25 cellular contexts compared by ENCODE assay signal in genomic region chr9:21685502-21685901, GRCh38.
DNase-seq lines count a peak whose midpoint lies in the region; ATAC-seq, FAIRE-seq and TF ChIP-seq lines count a peak whose summit lies in the region.
"Had no signal": no experiment of that assay in that cellular context is flagged by ENCODE, and none has a peak within 500 bp of the region (broad histone marks: within the 10 kb centered on the region; RNA-seq: fewer than 3 reads in every experiment).

No MANE protein-coding gene starts in this region.

- peaks cover 13% of the 10 kb centered on the region for H3K79me2 ChIP-seq in keratinocyte (ENCODE audit: control insufficient read depth, insufficient read depth, low read length)

- no peaks in the 10 kb centered on the region for H3K9me3 Mint-ChIP-seq in Calu3 (ENCODE audit: low read depth, unreplicated experiment)
- no peaks in the 10 kb centered on the region for H3K9me3 Mint-ChIP-seq in activated naive CD8-positive, alpha-beta T cell (ENCODE audit: low read depth)
- H3K9me3 Mint-ChIP-seq in naive thymus-derived CD4-positive, alpha-beta T cell = no peaks in the 10 kb centered on the region
- H3K9me3 Mint-ChIP-seq: activated CD4-positive, alpha-beta memory T cell treated with anti-CD3 and anti-CD28 coated beads for 36 hours; activated naive CD4-positive, alpha-beta T cell treated with anti-CD3 and anti-CD28 coated beads, Interleukin-2, amount 10 ng/mL, durations not matched to agents 7 days and 5 days; T-cell had no signal

- dilution Hi-C loops in keratinocyte (cut with MboI; ENCODE audit: extremely low pct_ligation_motif_present, low sequenced_read_pairs) = no loop called here

- no peak for FAIRE-seq in keratinocyte (lab: Jason Lieb, UNC)
- FAIRE-seq: frontal cortex had no signal

- H3K9me3 ChIP-seq in HEK293 (ENCODE audit: control insufficient read depth, insufficient read depth, low read depth, low read length) = no peaks in the 10 kb centered on the region
- no peaks in the 10 kb centered on the region for H3K9me3 ChIP-seq in keratinocyte (ENCODE audit: control insufficient read depth, low read depth, low read length)
- H3K9me3 ChIP-seq in naive thymus-derived CD4-positive, alpha-beta T cell (ENCODE audit: control insufficient read depth in 2 of 3, low read length in 3 of 3) = no peaks in the 10 kb centered on the region
- H3K9me3 ChIP-seq: mucosa of descending colon, sigmoid colon, upper lobe of left lung had no signal

- H3K9me1 ChIP-seq in keratinocyte (ENCODE audit: control insufficient read depth, extremely low read depth, insufficient read depth, low read length) = no peaks in the 10 kb centered on the region

- CTCF ChIA-PET in Calu3 (lab: Charles Lee) (interaction anchor here (1.4 kb wide), 1 partner anchor 103 kb away, joined by 3 read pairs; no protein-coding TSS in a partner anchor), HEK293 (lab: Yijun Ruan, JAX) (interaction anchor here (0.9 kb wide), 1 partner anchor 24 kb away, joined by 3 read pairs; no protein-coding TSS in a partner anchor)
- CTCF ChIA-PET in naive thymus-derived CD4-positive, alpha-beta T cell (lab: Charles Lee) = no interaction called here

- TF ChIP-seq CTCF in Calu3 (IDR thresholded peaks at IDR 0.05; ENCODE audit: unreplicated experiment) (no peak), HEK293 (tag by site-specific recombination; IDR thresholded peaks at IDR 0.05) (no peak), keratinocyte (optimal IDR thresholded peaks at IDR 0.05 in 1 of 3, IDR thresholded peaks at IDR 0.05 in 1 of 3, conservative IDR thresholded peaks at IDR 0.05 in 1 of 3; ENCODE audit: extremely low read depth in 1 of 3, insufficient read depth in 2 of 3, low read length in 3 of 3) (no peak)

- H3K36me3 ChIP-seq in HEK293 (ENCODE audit: control insufficient read depth in 2 of 2, insufficient read depth in 1 of 2, low read length in 2 of 2) (no peaks in the 10 kb centered on the region), keratinocyte (ENCODE audit: control insufficient read depth in 2 of 2, extremely low read depth in 1 of 2, insufficient read depth in 2 of 2, low read length in 2 of 2) (no peaks in the 10 kb centered on the region)
- H3K36me3 ChIP-seq in naive thymus-derived CD4-positive, alpha-beta T cell (ENCODE audit: control insufficient read depth in 2 of 3, insufficient read depth in 3 of 3, low read length in 3 of 3) = no peaks in the 10 kb centered on the region
- H3K36me3 ChIP-seq: sigmoid colon, upper lobe of left lung had no signal

- H3K4me1 Mint-ChIP-seq in Calu3 (ENCODE audit: low read depth, unreplicated experiment) = peaks cover 49% of the 10 kb centered on the region
- H3K4me1 Mint-ChIP-seq in activated naive CD8-positive, alpha-beta T cell (ENCODE audit: low read depth) = peaks cover 83% of the 10 kb centered on the region
- H3K4me1 Mint-ChIP-seq in naive thymus-derived CD4-positive, alpha-beta T cell = peaks cover 0 to 14% (median 10%) of the 10 kb centered on the region in 7 donors

- DNase-seq in Calu3 = no peak
- DNase-seq in keratinocyte (ENCODE audit: low read depth, low spot score) = no peak
- DNase-seq in anterior cingulate cortex (lab: John Stamatoyannopoulos, UW) = no peak
- no peak for DNase-seq in SKM-1 (lab: John Stamatoyannopoulos, UW; ENCODE audit: unreplicated experiment)
- no peak for DNase-seq in naive thymus-derived CD4-positive, alpha-beta T cell
- DNase-seq: activated naive CD4-positive, alpha-beta T cell treated with anti-CD3 and anti-CD28 coated beads, Interleukin-2, amount 10 ng/mL, durations not matched to agents 7 days and 5 days; cerebellar nuclear complex; DMS 273 treated with DMSO at 0.1 percent for 48 hours; GOT3; hippocampal formation; KG1; left ventricle myocardium superior; mucosa of descending colon; NCI-H1436; posterior cingulate gyrus; SHP77 treated with DMSO at 0.1 percent for 48 hours; sigmoid colon; T-cell had no signal

- no peaks in the 10 kb centered on the region for H3K27me3 ChIP-seq in keratinocyte (ENCODE audit: control insufficient read depth, extremely low read depth, insufficient read depth, low read length)
- no peaks in the 10 kb centered on the region for H3K27me3 ChIP-seq in naive thymus-derived CD4-positive, alpha-beta T cell (ENCODE audit: control insufficient read depth in 2 of 2, insufficient read depth in 2 of 2, low read length in 2 of 2)
- H3K27me3 ChIP-seq: sigmoid colon, upper lobe of left lung had no signal

- H3K4me3 Mint-ChIP-seq in Calu3 (ENCODE audit: low read depth, unreplicated experiment) = no peak overlapping the region
- peak overlapping the region; percentile 70 for H3K4me3 Mint-ChIP-seq in activated naive CD8-positive, alpha-beta T cell
- no peak overlapping the region for H3K4me3 Mint-ChIP-seq in naive thymus-derived CD4-positive, alpha-beta T cell
- H3K4me3 Mint-ChIP-seq: activated CD4-positive, alpha-beta memory T cell treated with anti-CD3 and anti-CD28 coated beads for 36 hours; activated naive CD4-positive, alpha-beta T cell treated with anti-CD3 and anti-CD28 coated beads, Interleukin-2, amount 10 ng/mL, durations not matched to agents 7 days and 5 days; CD4-positive, alpha-beta memory T cell; T-cell had no signal

- H3K27ac Mint-ChIP-seq in Calu3 (ENCODE audit: unreplicated experiment) = peak overlapping the region; percentile 90
- H3K27ac Mint-ChIP-seq in activated naive CD8-positive, alpha-beta T cell = peak overlapping the region; percentile 94
- no peak overlapping the region for H3K27ac Mint-ChIP-seq in naive thymus-derived CD4-positive, alpha-beta T cell
- H3K27ac Mint-ChIP-seq: activated CD4-positive, alpha-beta memory T cell treated with anti-CD3 and anti-CD28 coated beads for 36 hours; activated naive CD4-positive, alpha-beta T cell treated with anti-CD3 and anti-CD28 coated beads, Interleukin-2, amount 10 ng/mL, durations not matched to agents 7 days and 5 days; T-cell had no signal

- POLR2A ChIA-PET in HEK293 (lab: Yijun Ruan, JAX) = no interaction called here
- POLR2A ChIA-PET in naive thymus-derived CD4-positive, alpha-beta T cell (lab: Charles Lee) = no interaction called here

- H2AFZ ChIP-seq in keratinocyte (ENCODE audit: control insufficient read depth, low read length) = no peak overlapping the region

- peaks cover 24% of the 10 kb centered on the region for H3K36me3 Mint-ChIP-seq in Calu3 (ENCODE audit: insufficient read depth, unreplicated experiment)
- H3K36me3 Mint-ChIP-seq in activated naive CD8-positive, alpha-beta T cell = no peaks in the 10 kb centered on the region
- no peaks in the 10 kb centered on the region for H3K36me3 Mint-ChIP-seq in naive thymus-derived CD4-positive, alpha-beta T cell
- H3K36me3 Mint-ChIP-seq: activated CD4-positive, alpha-beta memory T cell treated with anti-CD3 and anti-CD28 coated beads for 36 hours; activated naive CD4-positive, alpha-beta T cell treated with anti-CD3 and anti-CD28 coated beads, Interleukin-2, amount 10 ng/mL, durations not matched to agents 7 days and 5 days; CD4-positive, alpha-beta memory T cell; T-cell had no signal

- H4K20me1 ChIP-seq in keratinocyte (ENCODE audit: control insufficient read depth, extremely low read depth, insufficient read depth, low read length) = no peaks in the 10 kb centered on the region

- peak overlapping the region; percentile 28 for H3K9ac ChIP-seq in keratinocyte (ENCODE audit: control insufficient read depth, extremely low read depth, insufficient read depth, low read length)

- intact Hi-C loops in Calu3 (cut with micrococcal nuclease; ENCODE audit: unreplicated experiment) = loop anchor here (2.0 to 10.0 kb wide), 2 partner anchors 103 to 221 kb away; no protein-coding TSS in a partner anchor
- intact Hi-C loops in naive thymus-derived CD4-positive, alpha-beta T cell (cut with micrococcal nuclease) = no loop called here

- no peak for ATAC-seq in GM21390 (IDR thresholded peaks at IDR 0.05; ENCODE audit: unreplicated experiment)
- no peak for ATAC-seq in naive thymus-derived CD4-positive, alpha-beta T cell
- ATAC-seq: left ventricle myocardium superior had no signal

- H3K4me1 ChIP-seq in HEK293 (ENCODE audit: control insufficient read depth, insufficient read depth, low read length) (peaks cover 15% of the 10 kb centered on the region), keratinocyte (ENCODE audit: control insufficient read depth, extremely low read depth, insufficient read depth, low read length) (peaks cover 92% of the 10 kb centered on the region)
- no peaks in the 10 kb centered on the region for H3K4me1 ChIP-seq in naive thymus-derived CD4-positive, alpha-beta T cell (ENCODE audit: control insufficient read depth in 2 of 2, insufficient read depth in 2 of 2, low read length in 2 of 2)

- H3K4me3 ChIP-seq in HEK293 (ENCODE audit: low read depth, low read length) (no peak overlapping the region), keratinocyte (ENCODE audit: control insufficient read depth in 2 of 3, extremely low read depth in 1 of 3, insufficient read depth in 2 of 3, low read depth in 1 of 3, low read length in 3 of 3) (peak overlapping the region in 2 of 3 experiments; percentile 8 to 11)
- H3K4me3 ChIP-seq in naive thymus-derived CD4-positive, alpha-beta T cell (ENCODE audit: low read length) = no peak overlapping the region
- H3K4me3 ChIP-seq: mucosa of descending colon, sigmoid colon, upper lobe of left lung had no signal

- peak overlapping the region; percentile 84 for H3K4me2 ChIP-seq in keratinocyte (ENCODE audit: control insufficient read depth, extremely low read depth, insufficient read depth, low read depth, low read length)

- H3K27me3 Mint-ChIP-seq in Calu3 (ENCODE audit: unreplicated experiment) = no peaks in the 10 kb centered on the region
- peaks cover under 1% of the 10 kb centered on the region for H3K27me3 Mint-ChIP-seq in activated naive CD8-positive, alpha-beta T cell
- no peaks in the 10 kb centered on the region for H3K27me3 Mint-ChIP-seq in naive thymus-derived CD4-positive, alpha-beta T cell
- H3K27me3 Mint-ChIP-seq: activated CD4-positive, alpha-beta memory T cell treated with anti-CD3 and anti-CD28 coated beads for 36 hours had no signal

- no peak overlapping the region for H3K27ac ChIP-seq in HEK293 (ENCODE audit: extremely low read depth, low read depth, low read length)
- H3K27ac ChIP-seq in keratinocyte (ENCODE audit: control insufficient read depth, insufficient read depth, low read length) = peak overlapping the region; percentile 95
- no peak overlapping the region for H3K27ac ChIP-seq in naive thymus-derived CD4-positive, alpha-beta T cell (ENCODE audit: low read depth, low read length)
- H3K27ac ChIP-seq: sigmoid colon, upper lobe of left lung had no signal

- no TSS peak for BruUV-seq in Calu3 (replicated peaks; lab: Mats Ljungman, UMichigan)

TF ChIP-seq in HEK293, 187 proteins besides CTCF, POLR2A, EP300 and RAD21:
- 0 out of 2 replicates have a peak, but pooled peaks have one; percentile 14 for TF ChIP-seq GLIS1 (tag by site-specific recombination; IDR thresholded peaks at IDR 0.05)
- TF ChIP-seq GLIS2 (tag by site-specific recombination; IDR thresholded peaks at IDR 0.05) = no peak

Comparison
In these comparisons a context has a peak if more than half of its experiments do, and no peak if none do; other contexts are left out.
1. H3K27ac Mint-ChIP-seq: peak in Calu3 (single experiment) and activated naive CD8-positive, alpha-beta T cell (single experiment); none in naive thymus-derived CD4-positive, alpha-beta T cell (0 of 9).
2. H3K4me3 ChIP-seq: peak in keratinocyte (2 of 3); none in HEK293 (single experiment) and naive thymus-derived CD4-positive, alpha-beta T cell (single experiment).